12 cellular contexts compared by ENCODE assay signal in genomic region chr1:183610053-183610452, GRCh38. TPM values are rescaled to one million over a fixed set of nuclear protein-coding genes. Genes with fewer than 3 reads are reported as not detected.
DNase-seq lines count a peak whose midpoint lies in the region; ATAC-seq, FAIRE-seq and TF ChIP-seq lines count a peak whose summit lies in the region.
"Had no signal": no experiment of that assay in that cellular context is flagged by ENCODE, and none has a peak within 500 bp of the region (broad histone marks: within the 10 kb centered on the region; RNA-seq: fewer than 3 reads in every experiment).

No MANE protein-coding gene starts in this region.

- no peaks in the 10 kb centered on the region for H4K20me1 ChIP-seq in SK-N-SH (ENCODE audit: insufficient read depth)

- H2AFZ ChIP-seq in SK-N-SH (ENCODE audit: low read depth) = peak overlapping the region; percentile 68; the same call in 1 of the 2 replicates

- no peaks in the 10 kb centered on the region for H3K36me3 ChIP-seq in SK-N-SH (replicated peaks in 1 of 2; ENCODE audit: control insufficient read depth in 1 of 2, insufficient read depth in 2 of 2, low read length in 1 of 2)
- H3K36me3 ChIP-seq in spleen = no peaks in the 10 kb centered on the region

- no peak for TF ChIP-seq CTCF in SK-N-SH (IDR thresholded peaks at IDR 0.05)
- TF ChIP-seq CTCF in spleen (IDR thresholded peaks at IDR 0.05 in 8 of 11, conservative IDR thresholded peaks at IDR 0.05 in 3 of 11) = no peak
- TF ChIP-seq CTCF in omental fat pad (IDR thresholded peaks at IDR 0.05) = no peak

- peak; percentile 16 for DNase-seq in H54 (ENCODE audit: insufficient read length, low spot score)
- no peak for DNase-seq in SK-N-SH
- no peak for DNase-seq in Right ventricle myocardium superior
- DNase-seq in spleen = no peak
- no peak for DNase-seq in SK-N-DZ (ENCODE audit: low spot score)
- DNase-seq in omental fat pad (ENCODE audit: low spot score) = no peak
- DNase-seq: activated CD4-positive, alpha-beta memory T cell treated with anti-CD3 and anti-CD28 coated beads for 36 hours; activated naive CD8-positive, alpha-beta T cell treated with anti-CD3 and anti-CD28 coated beads for 36 hours; NCI-H524 had no signal

- H3K4me1 ChIP-seq in SK-N-SH (ENCODE audit: control insufficient read depth in 1 of 2, insufficient read depth in 2 of 2, low read depth in 1 of 2, low read length in 1 of 2) = peaks cover 14 to 20% of the 10 kb centered on the region in 2 experiments
- peaks cover 0 to 54% (median 31%) of the 10 kb centered on the region in 6 donors for H3K4me1 ChIP-seq in spleen

- POLR2A ChIA-PET in SK-N-SH (lab: Yijun Ruan, JAX) = interaction anchor here (0.6 kb wide), 1 partner anchor 504 kb away, joined by 3 read pairs; no protein-coding TSS in a partner anchor

- FAIRE-seq in H54 (lab: Jason Lieb, UNC) = no peak
- FAIRE-seq: endometrium had no signal

- no peak for TF ChIP-seq POLR2A in H54 (IDR thresholded peaks at IDR 0.05; ENCODE audit: low read depth, low read length)
- TF ChIP-seq POLR2A in spleen (IDR thresholded peaks at IDR 0.05) = no peak

- H3K4me3 ChIP-seq in SK-N-SH (ENCODE audit: low read depth in 2 of 2, low read length in 1 of 2) = peak overlapping the region in 1 of 2 experiments; percentile 40; a peak in 2 of 4 replicates
- H3K4me3 ChIP-seq in spleen = peak overlapping the region in 1 of 8 donors; percentile 46

- ATAC-seq in Right ventricle myocardium superior (ENCODE audit: poor library complexity) = peak; percentile 56
- ATAC-seq in GM21390 (IDR thresholded peaks at IDR 0.05; ENCODE audit: unreplicated experiment) = no peak
- no peak for ATAC-seq in omental fat pad (ENCODE audit: low FRiP score)
- ATAC-seq in GM18502 (IDR thresholded peaks at IDR 0.05; ENCODE audit: poor library complexity, unreplicated experiment) = no peak

- H3K27me3 ChIP-seq in SK-N-SH (ENCODE audit: insufficient read depth) = no peaks in the 10 kb centered on the region
- H3K27me3 ChIP-seq in spleen (replicated peaks in 1 of 7) = no peaks in the 10 kb centered on the region

- H3F3A ChIP-seq in SK-N-SH (replicated peaks; ENCODE audit: insufficient read depth) = peaks cover 25% of the 10 kb centered on the region

- H3K9me2 ChIP-seq in SK-N-SH = no peaks in the 10 kb centered on the region

- intact Hi-C loops in Right ventricle myocardium superior (cut with DNase I) (no loop called here), spleen (cut with DNase I; ENCODE audit: low total_unique reads) (no loop called here)

- WGBS in SK-N-SH (ENCODE audit: low lambda C conversion rate) = 0% methylated on average over 1 of the region's 1 CpG
- WGBS in spleen, 5 donors = 40 to 57% (median 50%) methylated on average over 1 of the region's 1 CpG

- TF ChIP-seq EP300 in SK-N-SH (IDR thresholded peaks at IDR 0.05; ENCODE audit: borderline replicate concordance in 1 of 2, low read depth in 1 of 2, low read length in 1 of 2) = no peak

- H3K9me3 ChIP-seq in SK-N-SH (no peaks in the 10 kb centered on the region), spleen (no peaks in the 10 kb centered on the region)

- CTCF ChIA-PET in SK-N-SH (lab: Yijun Ruan, JAX) = interaction anchor here (0.6 to 2.8 kb wide), 18 partner anchors 9 to 609 kb away, joined by 3 to 19 read pairs (median 4); partner anchors contain the start of gene ARPC5

- TF ChIP-seq RAD21 in SK-N-SH (IDR thresholded peaks at IDR 0.05; ENCODE audit: low read length) = no peak

- no peaks in the 10 kb centered on the region for H3K79me2 ChIP-seq in SK-N-SH (ENCODE audit: insufficient read depth)

- peak overlapping the region; percentile 78 for H3K9ac ChIP-seq in SK-N-SH

- H3K4me2 ChIP-seq in SK-N-SH = peak overlapping the region; percentile 66

- peak overlapping the region; percentile 94 to 98 for H3K27ac ChIP-seq in SK-N-SH (ENCODE audit: low read depth in 2 of 2, low read length in 1 of 2)
- peak overlapping the region in 6 of 8 donors; percentile 76 to 94 (median 84) for H3K27ac ChIP-seq in spleen

TF ChIP-seq in SK-N-SH, 30 proteins besides CTCF, POLR2A, EP300 and RAD21 (continues in another document):
- TF ChIP-seq YY1 (IDR thresholded peaks at IDR 0.05; ENCODE audit: low read depth) = no peak
- TF ChIP-seq, protein P1, sequence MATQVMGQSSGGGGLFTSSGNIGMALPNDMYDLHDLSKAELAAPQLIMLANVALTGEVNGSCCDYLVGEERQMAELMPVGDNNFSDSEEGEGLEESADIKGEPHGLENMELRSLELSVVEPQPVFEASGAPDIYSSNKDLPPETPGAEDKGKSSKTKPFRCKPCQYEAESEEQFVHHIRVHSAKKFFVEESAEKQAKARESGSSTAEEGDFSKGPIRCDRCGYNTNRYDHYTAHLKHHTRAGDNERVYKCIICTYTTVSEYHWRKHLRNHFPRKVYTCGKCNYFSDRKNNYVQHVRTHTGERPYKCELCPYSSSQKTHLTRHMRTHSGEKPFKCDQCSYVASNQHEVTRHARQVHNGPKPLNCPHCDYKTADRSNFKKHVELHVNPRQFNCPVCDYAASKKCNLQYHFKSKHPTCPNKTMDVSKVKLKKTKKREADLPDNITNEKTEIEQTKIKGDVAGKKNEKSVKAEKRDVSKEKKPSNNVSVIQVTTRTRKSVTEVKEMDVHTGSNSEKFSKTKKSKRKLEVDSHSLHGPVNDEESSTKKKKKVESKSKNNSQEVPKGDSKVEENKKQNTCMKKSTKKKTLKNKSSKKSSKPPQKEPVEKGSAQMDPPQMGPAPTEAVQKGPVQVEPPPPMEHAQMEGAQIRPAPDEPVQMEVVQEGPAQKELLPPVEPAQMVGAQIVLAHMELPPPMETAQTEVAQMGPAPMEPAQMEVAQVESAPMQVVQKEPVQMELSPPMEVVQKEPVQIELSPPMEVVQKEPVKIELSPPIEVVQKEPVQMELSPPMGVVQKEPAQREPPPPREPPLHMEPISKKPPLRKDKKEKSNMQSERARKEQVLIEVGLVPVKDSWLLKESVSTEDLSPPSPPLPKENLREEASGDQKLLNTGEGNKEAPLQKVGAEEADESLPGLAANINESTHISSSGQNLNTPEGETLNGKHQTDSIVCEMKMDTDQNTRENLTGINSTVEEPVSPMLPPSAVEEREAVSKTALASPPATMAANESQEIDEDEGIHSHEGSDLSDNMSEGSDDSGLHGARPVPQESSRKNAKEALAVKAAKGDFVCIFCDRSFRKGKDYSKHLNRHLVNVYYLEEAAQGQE (IDR thresholded peaks at IDR 0.05; ENCODE audit: low read depth, low read length) = no peak
- no peak for TF ChIP-seq TEAD4 (IDR thresholded peaks at IDR 0.05; ENCODE audit: borderline replicate concordance, insufficient read depth)
- no peak for TF ChIP-seq JUND (IDR thresholded peaks at IDR 0.05)
- TF ChIP-seq NFIC (IDR thresholded peaks at IDR 0.05; ENCODE audit: borderline replicate concordance) = 0 out of 2 replicates have a peak, but pooled peaks have one; percentile 19
- TF ChIP-seq, protein P2, sequence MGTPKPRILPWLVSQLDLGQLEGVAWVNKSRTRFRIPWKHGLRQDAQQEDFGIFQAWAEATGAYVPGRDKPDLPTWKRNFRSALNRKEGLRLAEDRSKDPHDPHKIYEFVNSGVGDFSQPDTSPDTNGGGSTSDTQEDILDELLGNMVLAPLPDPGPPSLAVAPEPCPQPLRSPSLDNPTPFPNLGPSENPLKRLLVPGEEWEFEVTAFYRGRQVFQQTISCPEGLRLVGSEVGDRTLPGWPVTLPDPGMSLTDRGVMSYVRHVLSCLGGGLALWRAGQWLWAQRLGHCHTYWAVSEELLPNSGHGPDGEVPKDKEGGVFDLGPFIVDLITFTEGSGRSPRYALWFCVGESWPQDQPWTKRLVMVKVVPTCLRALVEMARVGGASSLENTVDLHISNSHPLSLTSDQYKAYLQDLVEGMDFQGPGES (IDR thresholded peaks at IDR 0.05; ENCODE audit: low read depth, low read length) = no peak
- no peak for TF ChIP-seq SMC3 (IDR thresholded peaks at IDR 0.05; ENCODE audit: low read depth, low read length)
- TF ChIP-seq RXRA (IDR thresholded peaks at IDR 0.05; ENCODE audit: borderline replicate concordance, low read depth) = no peak
- TF ChIP-seq, protein P3, sequence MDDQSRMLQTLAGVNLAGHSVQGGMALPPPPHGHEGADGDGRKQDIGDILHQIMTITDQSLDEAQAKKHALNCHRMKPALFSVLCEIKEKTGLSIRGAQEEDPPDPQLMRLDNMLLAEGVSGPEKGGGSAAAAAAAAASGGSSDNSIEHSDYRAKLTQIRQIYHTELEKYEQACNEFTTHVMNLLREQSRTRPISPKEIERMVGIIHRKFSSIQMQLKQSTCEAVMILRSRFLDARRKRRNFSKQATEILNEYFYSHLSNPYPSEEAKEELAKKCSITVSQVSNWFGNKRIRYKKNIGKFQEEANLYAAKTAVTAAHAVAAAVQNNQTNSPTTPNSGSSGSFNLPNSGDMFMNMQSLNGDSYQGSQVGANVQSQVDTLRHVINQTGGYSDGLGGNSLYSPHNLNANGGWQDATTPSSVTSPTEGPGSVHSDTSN (IDR thresholded peaks at IDR 0.05) = peak; percentile 43

RNA-seq across cellular contexts. Expression of gene NCF2, which starts 19.8 kb away (rescaled TPM):
- polyA plus RNA-seq in SK-N-SH (2012; rRNA removed) (2.0 and 6.0 TPM in 2 replicates), spleen (10 to 100 TPM; 14.9 to 34.7 (median 20.5) TPM)
- 2.7 and 2.8 TPM in 2 replicates for polyA plus RNA-seq in SK-N-SH (2012; cell fraction: cytosol; rRNA removed)
- polyA plus RNA-seq in SK-N-SH (2012; cell fraction: nucleus; rRNA removed) = 2.1 and 3.1 TPM in 2 replicates
- total RNA-seq in Right ventricle myocardium superior (5.7 TPM), spleen (100 to 1,000 TPM in 5 of 7 donors, 10 to 100 TPM in 2; 62.2 to 232 (median 114) TPM), omental fat pad (10 to 100 TPM; 20.4 to 85.0 (median 44.4) TPM)
- not detected in 2 replicates for polyA plus RNA-seq in SK-N-DZ (2014; cell fraction: cytosol; rRNA removed)
- polyA plus RNA-seq in SK-N-DZ (2014; cell fraction: nucleus; rRNA removed) = not detected in 2 replicates

RNA-seq across cellular contexts. Expression of gene ARPC5, which starts 25.5 kb away (rescaled TPM):
- 66.8 and 97.6 TPM in 2 replicates for polyA plus RNA-seq in SK-N-SH (2012; rRNA removed)
- polyA plus RNA-seq in SK-N-SH (2012; cell fraction: cytosol; rRNA removed) = 112 and 139 TPM in 2 replicates
- polyA plus RNA-seq in SK-N-SH (2012; cell fraction: nucleus; rRNA removed) = 20.6 and 46.8 TPM in 2 replicates
- 32.9 TPM for total RNA-seq in Right ventricle myocardium superior
- 100 to 1,000 TPM; 141 to 221 (median 171) TPM for total RNA-seq in spleen
- 100 to 1,000 TPM; 122 to 208 (median 190) TPM for polyA plus RNA-seq in spleen
- polyA plus RNA-seq in SK-N-DZ (2014; cell fraction: cytosol; rRNA removed) = 82.2 and 96.7 TPM in 2 replicates
- polyA plus RNA-seq in SK-N-DZ (2014; cell fraction: nucleus; rRNA removed) = 47.3 and 53.3 TPM in 2 replicates
- 10 to 100 TPM; 68.7 to 99.2 (median 90.2) TPM for total RNA-seq in omental fat pad

RNA-seq across cellular contexts. Expression of gene APOBEC4, which starts 43.1 kb away (rescaled TPM):
- polyA plus RNA-seq in SK-N-SH (2012; rRNA removed) = not detected in 2 replicates
- polyA plus RNA-seq in SK-N-SH (2012; cell fraction: cytosol; rRNA removed) = not detected in 2 replicates
- not detected in 2 replicates for polyA plus RNA-seq in SK-N-SH (2012; cell fraction: nucleus; rRNA removed)
- not detected for total RNA-seq in Right ventricle myocardium superior
- not detected for total RNA-seq in spleen
- not detected for polyA plus RNA-seq in spleen
- polyA plus RNA-seq in SK-N-DZ (2014; cell fraction: cytosol; rRNA removed) = not detected in 2 replicates
- not detected in 2 replicates for polyA plus RNA-seq in SK-N-DZ (2014; cell fraction: nucleus; rRNA removed)
- not detected for total RNA-seq in omental fat pad
- total RNA-seq: activated CD4-positive, alpha-beta memory T cell treated with anti-CD3 and anti-CD28 coated beads for 36 hours; activated naive CD8-positive, alpha-beta T cell treated with anti-CD3 and anti-CD28 coated beads for 36 hours had no signal
